In the genomic region with DNA sequence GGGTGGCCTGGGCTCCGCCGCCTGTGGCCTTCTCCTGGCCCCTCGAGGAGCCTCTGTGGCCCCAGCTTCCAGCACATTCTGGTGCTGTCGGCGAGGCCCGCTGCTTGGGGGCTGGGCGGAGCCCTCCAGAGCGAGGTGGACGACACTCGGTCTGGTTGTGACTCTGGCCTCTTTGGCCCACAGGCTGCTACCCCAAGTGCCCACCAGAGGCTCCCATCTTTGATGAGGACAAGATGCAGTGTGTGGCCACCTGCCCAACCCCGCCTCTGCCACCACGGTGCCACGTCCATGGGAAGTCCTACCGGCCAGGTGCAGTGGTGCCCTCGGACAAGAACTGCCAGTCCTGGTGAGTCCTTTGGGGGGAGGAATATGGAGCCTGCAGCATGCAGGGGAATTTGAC, we compare ENCODE assay signal across 1 cellular context.
TF ChIP-seq lines count a peak whose summit lies in the region.

No MANE protein-coding gene starts in this region.

TF ChIP-seq in IMR-90, 13 proteins besides CTCF, POLR2A, EP300 and RAD21:
- TF ChIP-seq MXI1 (IDR thresholded peaks at IDR 0.05; ENCODE audit: borderline replicate concordance, low read depth, low read length): no peak
- TF ChIP-seq MAFK (IDR thresholded peaks at IDR 0.05; ENCODE audit: low read depth, low read length): no peak
- no peak for TF ChIP-seq RCOR1 (IDR thresholded peaks at IDR 0.05; ENCODE audit: insufficient replicate concordance, low read length)
- TF ChIP-seq USF2 (IDR thresholded peaks at IDR 0.05; ENCODE audit: low read depth, low read length): no peak
- no peak for TF ChIP-seq BHLHE40 (IDR thresholded peaks at IDR 0.05; ENCODE audit: low read depth, low read length)
- no peak for TF ChIP-seq NFE2L2 (IDR thresholded peaks at IDR 0.05; ENCODE audit: low read depth, low read length)
- no peak for TF ChIP-seq CHD1 (IDR thresholded peaks at IDR 0.05; ENCODE audit: low read depth, low read length)
- TF ChIP-seq SMC3 (IDR thresholded peaks at IDR 0.05; ENCODE audit: low read depth, low read length): no peak
- TF ChIP-seq MAZ (IDR thresholded peaks at IDR 0.05; ENCODE audit: borderline replicate concordance, low read depth, low read length): no peak
- TF ChIP-seq FOS (IDR thresholded peaks at IDR 0.05; ENCODE audit: low read depth, low read length): no peak
- no peak for TF ChIP-seq ELK1 (IDR thresholded peaks at IDR 0.05; ENCODE audit: borderline replicate concordance, low read depth, low read length)
- no peak for TF ChIP-seq RFX5 (IDR thresholded peaks at IDR 0.05; ENCODE audit: low read depth, low read length)
- no peak for TF ChIP-seq CEBPB (IDR thresholded peaks at IDR 0.05; ENCODE audit: low read depth, low read length)
TF ChIP-seq in IMR-90: peak in this region for 0.
